Comparison of ENCODE assay signal across 8 cellular contexts in genomic region chr6:27669278-27669797, GRCh38.
DNase-seq lines count a peak whose midpoint lies in the region; ATAC-seq and TF ChIP-seq lines count a peak whose summit lies in the region.
"Had no signal": no experiment of that assay in that cellular context is flagged by ENCODE, and none has a peak within 500 bp of the region (broad histone marks: within the 10 kb centered on the region; RNA-seq: fewer than 3 reads in every experiment).

No MANE protein-coding gene starts in this region.

- H3K9ac ChIP-seq in neural cell (ENCODE audit: low read length): no peak overlapping the region

- no peak for ATAC-seq in GM18868 (IDR thresholded peaks at IDR 0.05; ENCODE audit: unreplicated experiment)

- CTCF ChIA-PET in GM10248 (lab: Yijun Ruan, JAX): interaction anchor here (0.9 to 4.2 kb wide), 11 partner anchors 11 to 151 kb away, joined by 3 to 20 read pairs (median 4); no protein-coding TSS in a partner anchor

- H3K27me3 ChIP-seq in brain microvascular endothelial cell (replicated peaks): no peaks in the 10 kb centered on the region
- peaks cover 85% of the 10 kb centered on the region for H3K27me3 ChIP-seq in neural cell (ENCODE audit: insufficient read depth, low read depth, low read length)
- H3K27me3 ChIP-seq: SJCRH30 had no signal

- no peaks in the 10 kb centered on the region for H3F3A ChIP-seq in neural cell (ENCODE audit: insufficient read depth, low read length, poor library complexity, severe bottlenecking)

- no peaks in the 10 kb centered on the region for H3K9me2 ChIP-seq in neural cell (ENCODE audit: insufficient read depth, low read length)

- no peaks in the 10 kb centered on the region for H4K20me1 ChIP-seq in neural cell (ENCODE audit: insufficient read depth)

- H3K9me3 ChIP-seq in neural cell (ENCODE audit: low read length): no peaks in the 10 kb centered on the region
- H3K9me3 ChIP-seq: SJCRH30 had no signal

- DNase-seq in GM10248 (ENCODE audit: extremely low spot score): peak; percentile 24
- peak; percentile 46 for DNase-seq in NCI-H1105 (lab: John Stamatoyannopoulos, UW)
- DNase-seq in brain microvascular endothelial cell: no peak
- no peak for DNase-seq in DMS153 (lab: John Stamatoyannopoulos, UW)
- DNase-seq in SKM-1 treated with dmso at 0.1 percent for 144 hours (lab: John Stamatoyannopoulos, UW; ENCODE audit: unreplicated experiment): no peak
- DNase-seq: SJCRH30 had no signal

- H3K36me3 ChIP-seq in brain microvascular endothelial cell (replicated peaks) (no peaks in the 10 kb centered on the region), neural cell (ENCODE audit: insufficient read depth, low read length) (no peaks in the 10 kb centered on the region)
- H3K36me3 ChIP-seq: SJCRH30 had no signal

- no peak for TF ChIP-seq EP300 in neural cell (conservative IDR thresholded peaks at IDR 0.05; ENCODE audit: poor library complexity, severe bottlenecking)

- H3K27ac ChIP-seq in brain microvascular endothelial cell: no peak overlapping the region
- H3K27ac ChIP-seq in neural cell (ENCODE audit: low read length): no peak overlapping the region
- H3K27ac ChIP-seq: SJCRH30 had no signal

- H2AFZ ChIP-seq in neural cell (ENCODE audit: low read depth, low read length): no peak overlapping the region

- H3K4me2 ChIP-seq in neural cell (ENCODE audit: low read length): no peak overlapping the region

- in situ Hi-C loops in brain microvascular endothelial cell (cut with HindIII; ENCODE audit: low pct_ligation_motif_present, low sequenced_read_pairs): no loop called here

- POLR2A ChIA-PET in GM10248 (lab: Yijun Ruan, JAX): interaction anchor here (1.3 to 1.4 kb wide), 2 partner anchors 169 to 224 kb away, joined by 3 to 4 read pairs; a partner anchor contains a TSS

- TF ChIP-seq CTCF in GM10248 (IDR thresholded peaks at IDR 0.05; ENCODE audit: control extremely low read depth, extremely low read depth, low read depth, missing control alignments) (no peak), brain microvascular endothelial cell (IDR thresholded peaks at IDR 0.05; ENCODE audit: low read depth, low read length, missing control alignments) (no peak), neural cell (IDR thresholded peaks at IDR 0.05; ENCODE audit: poor library complexity, severe bottlenecking) (no peak)

- H3K79me2 ChIP-seq in neural cell (replicated peaks; ENCODE audit: insufficient read depth, low read length): no peaks in the 10 kb centered on the region

- TF ChIP-seq RAD21 in neural cell (conservative IDR thresholded peaks at IDR 0.05): no peak

- H3K4me3 ChIP-seq in brain microvascular endothelial cell (ENCODE audit: low read depth, low read length) (peak overlapping the region; percentile 53), neural cell (ENCODE audit: low read length) (no peak overlapping the region)
- H3K4me3 ChIP-seq: SJCRH30 had no signal

TF ChIP-seq in neural cell, 6 proteins besides CTCF, POLR2A, EP300 and RAD21:
- TF ChIP-seq POLR2AphosphoS5 (IDR thresholded peaks at IDR 0.05) (peak; percentile 52), EZH2 (IDR thresholded peaks at IDR 0.05; ENCODE audit: borderline replicate concordance, insufficient read depth, low read length, poor library complexity, severe bottlenecking) (no peak)

Comparison
In these comparisons a context has a peak if more than half of its experiments do, and no peak if none do; other contexts are left out.
1. DNase-seq: peak in GM10248 (single experiment) and NCI-H1105 (single experiment); none in brain microvascular endothelial cell (single experiment), DMS153 (single experiment) and SKM-1 treated with dmso at 0.1 percent for 144 hours (single experiment).